8 cellular contexts compared by ENCODE assay signal in the genomic region with DNA sequence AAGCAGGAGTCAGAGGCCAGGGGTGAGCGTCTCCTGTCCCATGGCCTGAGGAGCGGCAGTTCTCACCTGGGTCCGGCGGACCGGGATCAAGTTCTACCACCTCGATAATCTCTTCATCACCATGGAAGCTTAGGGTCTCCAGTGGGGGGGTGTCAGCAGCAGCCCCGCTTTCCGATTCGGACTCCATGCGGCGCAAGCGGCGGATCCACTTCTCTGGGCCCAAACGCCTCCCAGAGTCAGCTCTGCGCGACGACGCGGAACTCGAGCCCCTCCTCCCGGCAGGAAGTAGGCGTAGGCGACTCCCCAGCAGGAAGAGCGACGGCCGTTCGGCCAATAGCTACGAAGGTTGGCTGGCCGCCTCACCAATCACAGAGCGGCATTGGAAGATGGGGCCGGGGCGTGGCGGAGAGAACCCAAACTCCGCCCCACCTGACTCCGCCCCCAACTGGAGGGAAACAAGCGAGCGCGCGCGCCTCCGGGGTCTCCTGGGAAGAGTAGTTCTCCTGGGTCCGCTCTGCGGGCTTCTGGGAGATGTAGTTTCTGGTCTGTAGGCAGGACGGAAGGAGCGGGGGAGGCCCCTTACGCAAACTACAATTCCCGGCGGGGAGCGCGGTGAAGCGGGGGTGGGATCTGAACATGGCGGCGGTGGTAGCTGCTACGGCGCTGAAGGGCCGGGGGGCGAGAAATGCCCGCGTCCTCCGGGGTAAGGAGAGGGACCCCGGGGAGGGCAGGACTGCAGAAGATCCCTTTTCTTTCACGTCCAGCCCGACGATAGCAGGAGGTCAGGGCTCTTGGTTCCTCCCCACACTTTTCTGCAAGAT. TPM values are rescaled to one million over a fixed set of nuclear protein-coding genes. Genes with fewer than 3 reads are reported as not detected.
DNase-seq lines count a peak whose midpoint lies in the region; ATAC-seq and TF ChIP-seq lines count a peak whose summit lies in the region.

A gene with protein sequence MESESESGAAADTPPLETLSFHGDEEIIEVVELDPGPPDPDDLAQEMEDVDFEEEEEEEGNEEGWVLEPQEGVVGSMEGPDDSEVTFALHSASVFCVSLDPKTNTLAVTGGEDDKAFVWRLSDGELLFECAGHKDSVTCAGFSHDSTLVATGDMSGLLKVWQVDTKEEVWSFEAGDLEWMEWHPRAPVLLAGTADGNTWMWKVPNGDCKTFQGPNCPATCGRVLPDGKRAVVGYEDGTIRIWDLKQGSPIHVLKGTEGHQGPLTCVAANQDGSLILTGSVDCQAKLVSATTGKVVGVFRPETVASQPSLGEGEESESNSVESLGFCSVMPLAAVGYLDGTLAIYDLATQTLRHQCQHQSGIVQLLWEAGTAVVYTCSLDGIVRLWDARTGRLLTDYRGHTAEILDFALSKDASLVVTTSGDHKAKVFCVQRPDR (minus strand): TSS at position 238 of the 821 bp plus-strand sequence. CDS start 51 bp downstream, at position 187.
A gene with protein sequence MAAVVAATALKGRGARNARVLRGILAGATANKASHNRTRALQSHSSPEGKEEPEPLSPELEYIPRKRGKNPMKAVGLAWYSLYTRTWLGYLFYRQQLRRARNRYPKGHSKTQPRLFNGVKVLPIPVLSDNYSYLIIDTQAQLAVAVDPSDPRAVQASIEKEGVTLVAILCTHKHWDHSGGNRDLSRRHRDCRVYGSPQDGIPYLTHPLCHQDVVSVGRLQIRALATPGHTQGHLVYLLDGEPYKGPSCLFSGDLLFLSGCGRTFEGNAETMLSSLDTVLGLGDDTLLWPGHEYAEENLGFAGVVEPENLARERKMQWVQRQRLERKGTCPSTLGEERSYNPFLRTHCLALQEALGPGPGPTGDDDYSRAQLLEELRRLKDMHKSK (plus strand): TSS at position 620 of the 821 bp plus-strand sequence. CDS start 17 bp downstream, at position 637.

- no peak for TF ChIP-seq CTCF in coronary artery (IDR thresholded peaks at IDR 0.05)

- intact Hi-C loops in left colon (cut with DNase I, micrococcal nuclease) = loop anchor here in 1 of 2 donors (5.0 kb wide), 1 partner anchor 83 kb away; no protein-coding TSS in a partner anchor

- H3K27ac ChIP-seq in BLaER1 (peak within 1 kb of the TSS; percentile 90), coronary artery (peak within 1 kb of the TSS; percentile 80 to 92)

- peak within 1 kb of the TSS; percentile 88 for H3K4me3 Mint-ChIP-seq in activated CD4-positive, alpha-beta T cell treated with anti-CD3 and anti-CD28 coated beads, Interleukin-2, amount 10 ng/mL, durations not matched to agents 7 days and 5 days

- H3K9me3 Mint-ChIP-seq in activated CD4-positive, alpha-beta T cell treated with anti-CD3 and anti-CD28 coated beads, Interleukin-2, amount 10 ng/mL, durations not matched to agents 7 days and 5 days = no peaks in the 10 kb centered on the region

- peaks cover 44% of the 10 kb centered on the region for H4K20me1 ChIP-seq in BLaER1

- H3K4me1 ChIP-seq in BLaER1 = peaks cover 39% of the 10 kb centered on the region

- no peaks in the 10 kb centered on the region for H3K9me3 ChIP-seq in BLaER1

- CTCF ChIA-PET in activated CD4-positive, alpha-beta T cell treated with anti-CD3 and anti-CD28 coated beads, Interleukin-2, amount 10 ng/mL, durations not matched to agents 7 days and 5 days (lab: Charles Lee) = interaction anchor here (0.5 to 7.5 kb wide), 14 partner anchors 9 to 126 kb away, joined by 3 to 113 read pairs (median 4); a partner anchor contains a TSS

- peak within 1 kb of the TSS; percentile 84 for H3K4me3 ChIP-seq in BLaER1
- H3K4me3 ChIP-seq in coronary artery = peak within 1 kb of the TSS; percentile 93

- peak within 1 kb of the TSS; percentile 98 for H3K4me2 ChIP-seq in BLaER1

- peaks cover 26% of the 10 kb centered on the region for H3K36me3 Mint-ChIP-seq in activated CD4-positive, alpha-beta T cell treated with anti-CD3 and anti-CD28 coated beads, Interleukin-2, amount 10 ng/mL, durations not matched to agents 7 days and 5 days (ENCODE audit: low read depth)

- ATAC-seq in GM19328 (IDR thresholded peaks at IDR 0.05; ENCODE audit: unreplicated experiment) (peak; percentile 91), HG03520 (IDR thresholded peaks at IDR 0.05; ENCODE audit: unreplicated experiment) (peak; percentile 90), left colon (peak; percentile 73)

- DNase-seq in NCI-H69 (lab: John Stamatoyannopoulos, UW) (peak; percentile 98), coronary artery (ENCODE audit: low spot score) (peak; percentile 100), left colon (peak; percentile 100)
- DNase-seq in activated CD4-positive, alpha-beta T cell treated with anti-CD3 and anti-CD28 coated beads, Interleukin-2, amount 10 ng/mL, durations not matched to agents 7 days and 5 days = peak; percentile 100
- peak; percentile 100 for DNase-seq in stimulated activated CD4-positive, alpha-beta T cell treated with anti-CD3 and anti-CD28 coated beads, Interleukin-1b, Interleukin-23, amount 100 ng/mL, for 48 hours

- POLR2A ChIA-PET in activated CD4-positive, alpha-beta T cell treated with anti-CD3 and anti-CD28 coated beads, Interleukin-2, amount 10 ng/mL, durations not matched to agents 7 days and 5 days (lab: Charles Lee) = interaction anchor here (0.6 to 1.0 kb wide), 4 partner anchors 16 to 81 kb away, joined by 3 to 5 read pairs (median 4); no protein-coding TSS in a partner anchor

- H3K36me3 ChIP-seq in BLaER1 = peaks cover 49% of the 10 kb centered on the region

- H3K27ac Mint-ChIP-seq in activated CD4-positive, alpha-beta T cell treated with anti-CD3 and anti-CD28 coated beads, Interleukin-2, amount 10 ng/mL, durations not matched to agents 7 days and 5 days = peak within 1 kb of the TSS; percentile 92

- peak within 1 kb of the TSS; percentile 89 for H3K9ac ChIP-seq in BLaER1

- H3K27me3 Mint-ChIP-seq in activated CD4-positive, alpha-beta T cell treated with anti-CD3 and anti-CD28 coated beads, Interleukin-2, amount 10 ng/mL, durations not matched to agents 7 days and 5 days = no peaks in the 10 kb centered on the region

- H3K4me1 Mint-ChIP-seq in activated CD4-positive, alpha-beta T cell treated with anti-CD3 and anti-CD28 coated beads, Interleukin-2, amount 10 ng/mL, durations not matched to agents 7 days and 5 days = peaks cover 47% of the 10 kb centered on the region

- no peaks in the 10 kb centered on the region for H3K27me3 ChIP-seq in BLaER1

RNA-seq across cellular contexts. Expression of the first gene that starts in this region (rescaled TPM):
- 10 to 100 TPM; 42.3 to 51.1 TPM for total RNA-seq in activated CD4-positive, alpha-beta T cell treated with anti-CD3 and anti-CD28 coated beads, Interleukin-2, amount 10 ng/mL, durations not matched to agents 7 days and 5 days
- 10 to 100 TPM; 96.2 to 97.2 TPM for total RNA-seq in left colon

RNA-seq across cellular contexts. Expression of the second gene that starts in this region (rescaled TPM):
- total RNA-seq in activated CD4-positive, alpha-beta T cell treated with anti-CD3 and anti-CD28 coated beads, Interleukin-2, amount 10 ng/mL, durations not matched to agents 7 days and 5 days = 10 to 100 TPM; 34.0 to 39.1 TPM
- 100 to 1,000 TPM; 103 to 119 TPM for total RNA-seq in left colon

Comparison
In these comparisons a context has a peak if more than half of its experiments do, and no peak if none do; other contexts are left out.
1. Peak in every context shown above with its lines: DNase-seq, ATAC-seq, H3K4me3 ChIP-seq and H3K27ac ChIP-seq.